Comparison of ENCODE assay signal across 1 cellular context in genomic region chr22:30423959-30424380, GRCh38.
TF ChIP-seq lines count a peak whose summit lies in the region.

No MANE protein-coding gene starts in this region.

TF ChIP-seq in HepG2, 621 proteins besides CTCF, POLR2A, EP300 and RAD21 (continued from another document):
- TF ChIP-seq, protein P1, sequence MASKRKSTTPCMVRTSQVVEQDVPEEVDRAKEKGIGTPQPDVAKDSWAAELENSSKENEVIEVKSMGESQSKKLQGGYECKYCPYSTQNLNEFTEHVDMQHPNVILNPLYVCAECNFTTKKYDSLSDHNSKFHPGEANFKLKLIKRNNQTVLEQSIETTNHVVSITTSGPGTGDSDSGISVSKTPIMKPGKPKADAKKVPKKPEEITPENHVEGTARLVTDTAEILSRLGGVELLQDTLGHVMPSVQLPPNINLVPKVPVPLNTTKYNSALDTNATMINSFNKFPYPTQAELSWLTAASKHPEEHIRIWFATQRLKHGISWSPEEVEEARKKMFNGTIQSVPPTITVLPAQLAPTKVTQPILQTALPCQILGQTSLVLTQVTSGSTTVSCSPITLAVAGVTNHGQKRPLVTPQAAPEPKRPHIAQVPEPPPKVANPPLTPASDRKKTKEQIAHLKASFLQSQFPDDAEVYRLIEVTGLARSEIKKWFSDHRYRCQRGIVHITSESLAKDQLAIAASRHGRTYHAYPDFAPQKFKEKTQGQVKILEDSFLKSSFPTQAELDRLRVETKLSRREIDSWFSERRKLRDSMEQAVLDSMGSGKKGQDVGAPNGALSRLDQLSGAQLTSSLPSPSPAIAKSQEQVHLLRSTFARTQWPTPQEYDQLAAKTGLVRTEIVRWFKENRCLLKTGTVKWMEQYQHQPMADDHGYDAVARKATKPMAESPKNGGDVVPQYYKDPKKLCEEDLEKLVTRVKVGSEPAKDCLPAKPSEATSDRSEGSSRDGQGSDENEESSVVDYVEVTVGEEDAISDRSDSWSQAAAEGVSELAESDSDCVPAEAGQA (IDR thresholded peaks at IDR 0.05; ENCODE audit: low read depth) = peak; percentile 96
- TF ChIP-seq, protein P1 (CRISPR knock-in tag; IDR thresholded peaks at IDR 0.05; ENCODE audit: borderline replicate concordance) = no peak; the same call in 1 of the 2 replicates
- TF ChIP-seq RFX5 (IDR thresholded peaks at IDR 0.05; ENCODE audit: low read depth, low read length) = no peak
- TF ChIP-seq PHF8 (CRISPR knock-in tag; IDR thresholded peaks at IDR 0.05) = peak; percentile 19
- TF ChIP-seq ZBTB40 (IDR thresholded peaks at IDR 0.05) = no peak
- TF ChIP-seq ZBTB40 (CRISPR knock-in tag; IDR thresholded peaks at IDR 0.05) = no peak; the same call in none of the 2 replicates
- TF ChIP-seq ZNF274 (CRISPR knock-in tag; IDR thresholded peaks at IDR 0.05) = no peak
- TF ChIP-seq, protein P2, sequence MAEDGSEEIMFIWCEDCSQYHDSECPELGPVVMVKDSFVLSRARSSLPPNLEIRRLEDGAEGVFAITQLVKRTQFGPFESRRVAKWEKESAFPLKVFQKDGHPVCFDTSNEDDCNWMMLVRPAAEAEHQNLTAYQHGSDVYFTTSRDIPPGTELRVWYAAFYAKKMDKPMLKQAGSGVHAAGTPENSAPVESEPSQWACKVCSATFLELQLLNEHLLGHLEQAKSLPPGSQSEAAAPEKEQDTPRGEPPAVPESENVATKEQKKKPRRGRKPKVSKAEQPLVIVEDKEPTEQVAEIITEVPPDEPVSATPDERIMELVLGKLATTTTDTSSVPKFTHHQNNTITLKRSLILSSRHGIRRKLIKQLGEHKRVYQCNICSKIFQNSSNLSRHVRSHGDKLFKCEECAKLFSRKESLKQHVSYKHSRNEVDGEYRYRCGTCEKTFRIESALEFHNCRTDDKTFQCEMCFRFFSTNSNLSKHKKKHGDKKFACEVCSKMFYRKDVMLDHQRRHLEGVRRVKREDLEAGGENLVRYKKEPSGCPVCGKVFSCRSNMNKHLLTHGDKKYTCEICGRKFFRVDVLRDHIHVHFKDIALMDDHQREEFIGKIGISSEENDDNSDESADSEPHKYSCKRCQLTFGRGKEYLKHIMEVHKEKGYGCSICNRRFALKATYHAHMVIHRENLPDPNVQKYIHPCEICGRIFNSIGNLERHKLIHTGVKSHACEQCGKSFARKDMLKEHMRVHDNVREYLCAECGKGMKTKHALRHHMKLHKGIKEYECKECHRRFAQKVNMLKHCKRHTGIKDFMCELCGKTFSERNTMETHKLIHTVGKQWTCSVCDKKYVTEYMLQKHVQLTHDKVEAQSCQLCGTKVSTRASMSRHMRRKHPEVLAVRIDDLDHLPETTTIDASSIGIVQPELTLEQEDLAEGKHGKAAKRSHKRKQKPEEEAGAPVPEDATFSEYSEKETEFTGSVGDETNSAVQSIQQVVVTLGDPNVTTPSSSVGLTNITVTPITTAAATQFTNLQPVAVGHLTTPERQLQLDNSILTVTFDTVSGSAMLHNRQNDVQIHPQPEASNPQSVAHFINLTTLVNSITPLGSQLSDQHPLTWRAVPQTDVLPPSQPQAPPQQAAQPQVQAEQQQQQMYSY (CRISPR knock-in tag; IDR thresholded peaks at IDR 0.05) = 0 out of 2 replicates have a peak, but pooled peaks have one; percentile 2
- no peak; the same call in 1 of the 2 replicates for TF ChIP-seq FOXC1 (CRISPR knock-in tag; IDR thresholded peaks at IDR 0.05; ENCODE audit: borderline replicate concordance)
- TF ChIP-seq IRF2 (CRISPR knock-in tag; IDR thresholded peaks at IDR 0.05) = peak; percentile 94
- TF ChIP-seq PITX1 (CRISPR knock-in tag; IDR thresholded peaks at IDR 0.05) = peak; percentile 28; the same call in 1 of the 2 replicates
